8 cellular contexts compared by ENCODE assay signal in genomic region chr7:106793015-106793651, GRCh38.
DNase-seq lines count a peak whose midpoint lies in the region; ATAC-seq, FAIRE-seq and TF ChIP-seq lines count a peak whose summit lies in the region.

No MANE protein-coding gene starts in this region.

- H3K36me3 ChIP-seq in aorta (ENCODE audit: control insufficient read depth in 1 of 2, insufficient read depth in 2 of 2, low read length in 1 of 2), result no peaks in the 10 kb centered on the region

- 58 to 72% methylated on average over 4 of the region's 4 CpGs for WGBS in aorta, 2 donors

- no peak for ATAC-seq in HG02798 (IDR thresholded peaks at IDR 0.05; ENCODE audit: poor library complexity, unreplicated experiment)
- ATAC-seq in GM18505 (IDR thresholded peaks at IDR 0.05; ENCODE audit: unreplicated experiment), result no peak
- no peak for ATAC-seq in aorta (ENCODE audit: low FRiP score)

- H3K27me3 ChIP-seq in aorta (ENCODE audit: control insufficient read depth in 1 of 2, insufficient read depth in 2 of 2, low read length in 1 of 2), result no peaks in the 10 kb centered on the region

- TF ChIP-seq POLR2A in GM18505 (IDR thresholded peaks at IDR 0.05; ENCODE audit: borderline replicate concordance, extremely low read depth, insufficient read depth, insufficient read length), result no peak

- intact Hi-C loops in aorta (cut with DNase I), result no loop called here

- H3K4me3 ChIP-seq in aorta (ENCODE audit: low read length in 2 of 2), result no peak overlapping the region

- no peaks in the 10 kb centered on the region for H3K4me1 ChIP-seq in aorta (ENCODE audit: control insufficient read depth in 1 of 2, insufficient read depth in 2 of 2, low read length in 2 of 2)

- H3K9me3 ChIP-seq in aorta (ENCODE audit: control insufficient read depth, low read length), result no peaks in the 10 kb centered on the region

- no peak overlapping the region for H3K27ac ChIP-seq in aorta (ENCODE audit: low read depth in 1 of 2, low read length in 2 of 2)

- peak; percentile 98 for FAIRE-seq in islet of Langerhans (lab: Jason Lieb, UNC)

- peak; percentile 48 for DNase-seq in stimulated activated CD4-positive, alpha-beta T cell treated with anti-CD3 and anti-CD28 coated beads, Interleukin-15, amount 100 ng/mL, for 24 hours
- no peak for DNase-seq in stimulated activated CD4-positive, alpha-beta T cell treated with anti-CD3 and anti-CD28 coated beads, Interleukin-12 subunit alpha, Interleukin-12 subunit beta, amount 100 ng/mL, for 4 hours
- DNase-seq in NCI-H1105 treated with DMSO at 0.1 percent for 48 hours (lab: John Stamatoyannopoulos, UW) (peak; percentile 57), aorta (no peak)
- DNase-seq in activated naive CD4-positive, alpha-beta T cell treated with anti-CD3 and anti-CD28 coated beads, Interleukin-2, amount 50 U/mL, for 16 hours, result peak; percentile 18

Comparison
In these comparisons a context has a peak if more than half of its experiments do, and no peak if none do; other contexts are left out.
1. DNase-seq: peak in stimulated activated CD4-positive, alpha-beta T cell treated with anti-CD3 and anti-CD28 coated beads, Interleukin-15, amount 100 ng/mL, for 24 hours (single experiment), NCI-H1105 treated with DMSO at 0.1 percent for 48 hours (single experiment) and activated naive CD4-positive, alpha-beta T cell treated with anti-CD3 and anti-CD28 coated beads, Interleukin-2, amount 50 U/mL, for 16 hours (single experiment); none in stimulated activated CD4-positive, alpha-beta T cell treated with anti-CD3 and anti-CD28 coated beads, Interleukin-12 subunit alpha, Interleukin-12 subunit beta, amount 100 ng/mL, for 4 hours (single experiment) and aorta (0 of 2).